In genomic region chr14:24159777-24160498, GRCh38 we compare ENCODE assay signal across 12 cellular contexts. TPM values are rescaled to one million over a fixed set of nuclear protein-coding genes. Genes with fewer than 3 reads are reported as not detected.
DNase-seq lines count a peak whose midpoint lies in the region; ATAC-seq and TF ChIP-seq lines count a peak whose summit lies in the region.
"Had no signal": no experiment of that assay in that cellular context is flagged by ENCODE, and none has a peak within 500 bp of the region (broad histone marks: within the 10 kb centered on the region; RNA-seq: fewer than 3 reads in every experiment).

No MANE protein-coding gene starts in this region.

- no peak for TF ChIP-seq CTCF in DND-41 (IDR thresholded peaks at IDR 0.05; ENCODE audit: borderline replicate concordance, extremely low read depth, low read length, poor library complexity, severe bottlenecking)
- TF ChIP-seq CTCF in VCaP (conservative IDR thresholded peaks at IDR 0.05) = no peak
- no peak for TF ChIP-seq CTCF in spleen (IDR thresholded peaks at IDR 0.05 in 8 of 11, conservative IDR thresholded peaks at IDR 0.05 in 3 of 11)

- peaks cover 77% of the 10 kb centered on the region for H3K36me3 ChIP-seq in DND-41 (ENCODE audit: insufficient read depth, low read length)
- peaks cover 16 to 91% (median 76%) of the 10 kb centered on the region in 6 donors for H3K36me3 ChIP-seq in spleen

- no peaks in the 10 kb centered on the region for H3K9me3 ChIP-seq in DND-41 (ENCODE audit: insufficient read depth, low read length, severe bottlenecking)
- H3K9me3 ChIP-seq in spleen = no peaks in the 10 kb centered on the region

- H2AFZ ChIP-seq in DND-41 (ENCODE audit: low read depth, low read length) = no peak overlapping the region

- H3K4me2 ChIP-seq in DND-41 (ENCODE audit: insufficient read depth, low read length) = no peak overlapping the region

- H3K27ac ChIP-seq in DND-41 (ENCODE audit: low read length) (peak overlapping the region; percentile 58; the same call in 1 of the 2 replicates), VCaP (peak overlapping the region; percentile 62), spleen (peak overlapping the region; percentile 92 to 99 (median 97))

- DNase-seq in DND-41 (no peak), left cardiac atrium (peak; percentile 24), spleen (peak; percentile 80), AG08396 (ENCODE audit: low spot score) (no peak), DMS153 (lab: John Stamatoyannopoulos, UW) (no peak), NCI-H1092 (lab: John Stamatoyannopoulos, UW) (no peak), CD1c-positive myeloid dendritic cell (ENCODE audit: extremely low spot score) (no peak)
- DNase-seq: aorta; foreskin fibroblast; NCI-H748 treated with DMSO at 0.1 percent for 48 hours; stimulated activated CD4-positive, alpha-beta T cell treated with anti-CD3 and anti-CD28 coated beads, Interleukin-2, amount 100 ng/mL, for 24 hours had no signal

- peaks cover 9% of the 10 kb centered on the region for H3K79me2 ChIP-seq in DND-41 (ENCODE audit: insufficient read depth, low read length)

- H3K4me3 ChIP-seq in DND-41 (ENCODE audit: low read depth in 1 of 2, low read length in 2 of 2) (no peak overlapping the region), spleen (no peak overlapping the region)

- H3K9ac ChIP-seq in DND-41 (ENCODE audit: low read depth, low read length) = no peak overlapping the region

- intact Hi-C loops in left cardiac atrium (cut with DNase I) = no loop called here
- intact Hi-C loops in spleen (cut with DNase I; ENCODE audit: low total_unique reads) = no loop called here

- 91 to 96% (median 95%) methylated on average over 11 of the region's 11 CpGs for WGBS in spleen, 5 donors

- TF ChIP-seq POLR2A in spleen (IDR thresholded peaks at IDR 0.05) = no peak

- no peak for ATAC-seq in DND-41 (ENCODE audit: insufficient read depth, low read depth)
- no peak for ATAC-seq in left cardiac atrium

- no peaks in the 10 kb centered on the region for H4K20me1 ChIP-seq in DND-41 (ENCODE audit: insufficient read depth, low read length)

- H3K27me3 ChIP-seq in DND-41 (ENCODE audit: insufficient read depth, low read length, poor library complexity) = no peaks in the 10 kb centered on the region
- H3K27me3 ChIP-seq in spleen (replicated peaks in 1 of 7) = no peaks in the 10 kb centered on the region

- peaks cover 23% of the 10 kb centered on the region for H3K4me1 ChIP-seq in DND-41 (ENCODE audit: insufficient read depth, low read length)
- peaks cover 31 to 87% (median 64%) of the 10 kb centered on the region in 6 donors for H3K4me1 ChIP-seq in spleen

RNA-seq across cellular contexts. Expression of gene IRF9, which starts 1.1 kb away (rescaled TPM):
- total RNA-seq in left cardiac atrium = 10 to 100 TPM; 44.7 to 84.6 TPM
- 100 to 1,000 TPM; 122 to 265 (median 218) TPM for total RNA-seq in spleen
- polyA plus RNA-seq in spleen = 100 to 1,000 TPM in 2 of 3 donors, 10 to 100 TPM in 1; 85.8 to 166 (median 118) TPM

RNA-seq across cellular contexts. Expression of gene REC8, which starts 11.9 kb away (rescaled TPM):
- 1 to 10 TPM; 8.4 to 8.9 TPM for total RNA-seq in left cardiac atrium
- 10 to 100 TPM; 23.5 to 51.6 (median 38.0) TPM for total RNA-seq in spleen
- polyA plus RNA-seq in spleen = 10 to 100 TPM; 23.6 to 48.0 (median 43.1) TPM

RNA-seq across cellular contexts. Expression of gene RNF31, which starts 12.6 kb away (rescaled TPM):
- total RNA-seq in left cardiac atrium (10 to 100 TPM; 31.6 to 41.7 TPM), spleen (100 to 1,000 TPM in 3 of 7 donors, 10 to 100 TPM in 4; 61.9 to 113 (median 96.9) TPM)
- polyA plus RNA-seq in spleen = 100 to 1,000 TPM in 2 of 3 donors, 10 to 100 TPM in 1; 56.5 to 148 (median 122) TPM

RNA-seq across cellular contexts. Expression of gene PSME2, which starts 13.5 kb away (rescaled TPM):
- total RNA-seq in left cardiac atrium = 10 to 100 TPM; 65.5 to 84.2 TPM
- total RNA-seq in spleen = 100 to 1,000 TPM in 5 of 7 donors, 10 to 100 TPM in 2; 80.0 to 295 (median 189) TPM
- 100 to 1,000 TPM; 337 to 509 (median 433) TPM for polyA plus RNA-seq in spleen

RNA-seq across cellular contexts. Expression of gene EMC9, which starts 18.5 kb away (rescaled TPM):
- 10 to 100 TPM; 14.3 to 22.0 TPM for total RNA-seq in left cardiac atrium
- total RNA-seq in spleen = 10 to 100 TPM; 17.7 to 27.3 (median 19.9) TPM
- polyA plus RNA-seq in spleen = 10 to 100 TPM; 25.4 to 50.6 (median 48.5) TPM

Comparison
In these comparisons a context has a peak if more than half of its experiments do, and no peak if none do; other contexts are left out.
1. DNase-seq: peak in left cardiac atrium (single experiment) and spleen (single experiment); none in DND-41 (single experiment), AG08396 (single experiment), DMS153 (single experiment), NCI-H1092 (single experiment) and CD1c-positive myeloid dendritic cell (single experiment).
2. Peak in every context shown above with its lines, with median percentiles within 50 percentile points of each other: H3K27ac ChIP-seq.